In genomic region chr3:132230156-132231000, GRCh38 we compare ENCODE assay signal across 24 cellular contexts.
"Had no signal": no experiment of that assay in that cellular context is flagged by ENCODE, and none has a peak within 500 bp of the region (broad histone marks: within the 10 kb centered on the region; RNA-seq: fewer than 3 reads in every experiment).

No MANE protein-coding gene starts in this region.

- H3K27me3 ChIP-seq: SJSA1 had no signal

- H3K36me3 ChIP-seq: SJSA1 had no signal

- H3K27ac ChIP-seq: HL-60, KMS-11, SJSA1, SK-N-MC had no signal

- ATAC-seq: K562 had no signal

- H3K4me1 Mint-ChIP-seq: IgD-negative memory B cell had no signal

- H3K27ac Mint-ChIP-seq: IgD-negative memory B cell had no signal

- H3K4me3 ChIP-seq: K562, SJSA1, SK-N-MC had no signal

- H3K4me1 ChIP-seq: SJSA1 had no signal

- H3K9me3 ChIP-seq: SJSA1 had no signal

- H3K4me2 ChIP-seq: KMS-11 had no signal

- DNase-seq: Kasumi-1, MM.1S, NCI-H1092, NCI-H1105 treated with DMSO at 0.1 percent for 48 hours, NCI-H1417 treated with DMSO at 0.1 percent for 48 hours, NCI-H187, NCI-H2029, NCI-H2081 treated with DMSO at 0.1 percent for 48 hours, NCI-H2171, NCI-H226, NCI-H446, NCI-H510A, NCI-H524 treated with DMSO at 0.1 percent for 48 hours, NCI-H69, NCI-H774, Right ventricle myocardium superior, RPMI8226, SIG-M5 had no signal

- H3K4me3 Mint-ChIP-seq: IgD-negative memory B cell had no signal
